13 cellular contexts compared by ENCODE assay signal in genomic region chr7:55127135-55127551, GRCh38.
DNase-seq lines count a peak whose midpoint lies in the region; ATAC-seq, FAIRE-seq and TF ChIP-seq lines count a peak whose summit lies in the region.
"Had no signal": no experiment of that assay in that cellular context is flagged by ENCODE, and none has a peak within 500 bp of the region (broad histone marks: within the 10 kb centered on the region; RNA-seq: fewer than 3 reads in every experiment).

No MANE protein-coding gene starts in this region.

- peaks cover 3% of the 10 kb centered on the region for H3K9me1 ChIP-seq in keratinocyte (ENCODE audit: control insufficient read depth, extremely low read depth, insufficient read depth, low read length)

- peak; percentile 46 for DNase-seq in NCI-H1092 (lab: John Stamatoyannopoulos, UW)
- peak; percentile 57 for DNase-seq in adipocyte (ENCODE audit: low read depth)
- DNase-seq in keratinocyte (ENCODE audit: low read depth, low spot score) = no peak
- DNase-seq in testis = no peak
- DNase-seq in NCI-H2171 treated with DMSO at 0.1 percent for 48 hours (lab: John Stamatoyannopoulos, UW) = no peak
- no peak for DNase-seq in pons (ENCODE audit: low spot score)
- DNase-seq: CD8-positive, alpha-beta T cell; GDM1; NCI-H526 treated with DMSO at 0.1 percent for 48 hours had no signal

- intact Hi-C loops in testis (cut with DNase I; ENCODE audit: low total_unique reads) = loop anchor here (10.0 kb wide), 1 partner anchor 52 kb away; no protein-coding TSS in a partner anchor

- H3K36me3 ChIP-seq in adipocyte (ENCODE audit: control insufficient read depth, insufficient read depth, low read length, severe bottlenecking) = no peaks in the 10 kb centered on the region
- peaks cover 13 to 30% of the 10 kb centered on the region in 2 experiments for H3K36me3 ChIP-seq in keratinocyte (ENCODE audit: control insufficient read depth in 2 of 2, extremely low read depth in 1 of 2, insufficient read depth in 2 of 2, low read length in 2 of 2)
- no peaks in the 10 kb centered on the region for H3K36me3 ChIP-seq in testis (ENCODE audit: low read depth, missing control alignments)
- H3K36me3 ChIP-seq: HAP-1, neutrophil had no signal

- H2AFZ ChIP-seq in keratinocyte (ENCODE audit: control insufficient read depth, low read length) = no peak overlapping the region

- peak overlapping the region; percentile 72 for H3K9ac ChIP-seq in adipocyte (ENCODE audit: low read length)
- H3K9ac ChIP-seq in keratinocyte (ENCODE audit: control insufficient read depth, extremely low read depth, insufficient read depth, low read length) = no peak overlapping the region

- H3K27me3 ChIP-seq in adipocyte (replicated peaks; ENCODE audit: control insufficient read depth, insufficient read depth, low read length) = no peaks in the 10 kb centered on the region
- H3K27me3 ChIP-seq in keratinocyte (ENCODE audit: control insufficient read depth, extremely low read depth, insufficient read depth, low read length) = no peaks in the 10 kb centered on the region
- no peaks in the 10 kb centered on the region for H3K27me3 ChIP-seq in testis
- H3K27me3 ChIP-seq: neutrophil had no signal

- H3K27ac ChIP-seq in keratinocyte (ENCODE audit: control insufficient read depth, insufficient read depth, low read length) (peak overlapping the region; percentile 99), testis (peak overlapping the region; percentile 69 to 85)
- H3K27ac ChIP-seq: neutrophil had no signal

- ATAC-seq in HG03439 (IDR thresholded peaks at IDR 0.05; ENCODE audit: unreplicated experiment) = no peak
- ATAC-seq: CD8-positive, alpha-beta T cell had no signal

- dilution Hi-C loops in keratinocyte (cut with MboI; ENCODE audit: extremely low pct_ligation_motif_present, low sequenced_read_pairs) = no loop called here

- no peak overlapping the region for H3K4me2 ChIP-seq in keratinocyte (ENCODE audit: control insufficient read depth, extremely low read depth, insufficient read depth, low read depth, low read length)

- no peak for TF ChIP-seq CTCF in keratinocyte (optimal IDR thresholded peaks at IDR 0.05 in 1 of 3, IDR thresholded peaks at IDR 0.05 in 1 of 3, conservative IDR thresholded peaks at IDR 0.05 in 1 of 3; ENCODE audit: extremely low read depth in 1 of 3, insufficient read depth in 2 of 3, low read length in 3 of 3)
- TF ChIP-seq CTCF in testis (IDR thresholded peaks at IDR 0.05) = no peak

- peaks cover 72% of the 10 kb centered on the region for H3K79me2 ChIP-seq in keratinocyte (ENCODE audit: control insufficient read depth, insufficient read depth, low read length)

- H3K9me3 ChIP-seq in adipocyte (ENCODE audit: control insufficient read depth, low read length) (no peaks in the 10 kb centered on the region), keratinocyte (ENCODE audit: control insufficient read depth, low read depth, low read length) (no peaks in the 10 kb centered on the region), testis (no peaks in the 10 kb centered on the region)
- H3K9me3 ChIP-seq: HAP-1, neutrophil had no signal

- 29 to 41% methylated on average over 3 of the region's 3 CpGs for WGBS in testis, 2 donors

- H4K20me1 ChIP-seq in keratinocyte (ENCODE audit: control insufficient read depth, extremely low read depth, insufficient read depth, low read length) = peaks cover 3% of the 10 kb centered on the region

- H3K4me3 ChIP-seq in adipocyte (ENCODE audit: low read length) = no peak overlapping the region
- H3K4me3 ChIP-seq in keratinocyte (ENCODE audit: control insufficient read depth in 2 of 3, extremely low read depth in 1 of 3, insufficient read depth in 2 of 3, low read depth in 1 of 3, low read length in 3 of 3) = no peak overlapping the region
- H3K4me3 ChIP-seq in testis = no peak overlapping the region
- H3K4me3 ChIP-seq: HAP-1 had no signal

- no peak for TF ChIP-seq POLR2A in testis (IDR thresholded peaks at IDR 0.05)

- H3K4me1 ChIP-seq in adipocyte (ENCODE audit: control insufficient read depth, insufficient read depth, low read length) = peaks cover 95% of the 10 kb centered on the region
- H3K4me1 ChIP-seq in keratinocyte (ENCODE audit: control insufficient read depth, extremely low read depth, insufficient read depth, low read length) = peaks cover 96% of the 10 kb centered on the region
- H3K4me1 ChIP-seq in testis = peaks cover 40% of the 10 kb centered on the region
- H3K4me1 ChIP-seq: HAP-1 had no signal

- FAIRE-seq in keratinocyte (lab: Jason Lieb, UNC) = peak; percentile 46
- FAIRE-seq: colon had no signal

Comparison
In these comparisons a context has a peak if more than half of its experiments do, and no peak if none do; other contexts are left out.
1. DNase-seq: peak in NCI-H1092 (single experiment) and adipocyte (single experiment); none in keratinocyte (single experiment), testis (single experiment), NCI-H2171 treated with DMSO at 0.1 percent for 48 hours (single experiment) and pons (single experiment).